16 cellular contexts compared by ENCODE assay signal in the genomic region with DNA sequence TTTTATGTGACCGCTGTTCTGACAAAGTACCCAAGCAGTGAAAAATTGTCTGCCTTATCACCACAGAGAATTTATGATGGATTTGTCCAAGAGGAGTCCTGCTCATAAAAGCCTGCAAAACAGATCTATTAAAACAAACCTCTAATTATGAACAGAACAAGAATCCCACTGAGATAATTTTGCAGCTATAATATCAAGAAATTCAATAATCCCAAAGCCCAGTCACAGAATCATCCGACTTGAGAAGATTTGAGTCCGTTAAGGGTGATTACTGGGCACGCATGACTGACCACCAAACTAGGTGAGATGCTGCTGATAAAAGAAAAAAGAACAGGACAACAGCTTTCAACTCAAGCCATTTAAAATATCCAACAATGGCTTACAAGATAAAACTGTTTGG.
DNase-seq lines count a peak whose midpoint lies in the region; FAIRE-seq and TF ChIP-seq lines count a peak whose summit lies in the region.
"Had no signal": no experiment of that assay in that cellular context is flagged by ENCODE, and none has a peak within 500 bp of the region (broad histone marks: within the 10 kb centered on the region; RNA-seq: fewer than 3 reads in every experiment).

No MANE protein-coding gene starts in this region.

- H3K27ac ChIP-seq in A673 (ENCODE audit: low read depth, low read length, poor library complexity, severe bottlenecking) (peak overlapping the region; percentile 63), uterus (peak overlapping the region in 1 of 2 donors; percentile 62)

- peak overlapping the region; percentile 34 to 93 (median 66) for H3K27ac Mint-ChIP-seq in nephron

- H3K27me3 ChIP-seq in A673 (replicated peaks; ENCODE audit: insufficient read depth, low read depth, low read length, poor library complexity): no peaks in the 10 kb centered on the region
- H3K27me3 ChIP-seq in uterus: no peaks in the 10 kb centered on the region

- H3K4me1 ChIP-seq in A673 (ENCODE audit: insufficient read depth, low read length, poor library complexity, severe bottlenecking): peaks cover 35% of the 10 kb centered on the region
- peaks cover 0 to 8% of the 10 kb centered on the region in 2 donors for H3K4me1 ChIP-seq in uterus

- H3K27me3 Mint-ChIP-seq in nephron (ENCODE audit: low read depth): peaks cover 8% of the 10 kb centered on the region

- TF ChIP-seq POLR2A in uterus (IDR thresholded peaks at IDR 0.05): no peak

- TF ChIP-seq CTCF in A673 (conservative IDR thresholded peaks at IDR 0.05; ENCODE audit: low read depth, low read length): no peak
- no peak for TF ChIP-seq CTCF in nephron (IDR thresholded peaks at IDR 0.05; ENCODE audit: unreplicated experiment in 3 of 3)
- TF ChIP-seq CTCF in uterus (IDR thresholded peaks at IDR 0.05): no peak

- intact Hi-C loops in A673 (cut with micrococcal nuclease; ENCODE audit: unreplicated experiment) (loop anchor here (2.0 kb wide), 2 partner anchors 171 to 231 kb away; partner anchors contain the start of gene WNT5A), uterus (cut with DNase I; ENCODE audit: low total_unique reads) (no loop called here)

- CTCF ChIA-PET in A673 (lab: Charles Lee): no interaction called here

- DNase-seq in A673 (ENCODE audit: low spot score) (no peak), HTR-8/SVneo (ENCODE audit: insufficient read length, low spot score) (no peak), SK-N-DZ (ENCODE audit: low spot score) (peak; percentile 72), NCI-H2171 (lab: John Stamatoyannopoulos, UW) (no peak), germinal center (ENCODE audit: low spot score) (no peak), uterus (no peak)
- no peak for DNase-seq in effector CD8-positive, alpha-beta T cell (lab: John Stamatoyannopoulos, UW)
- DNase-seq: KBM-7, NCI-H1436, NCI-H2081 treated with DMSO at 0.1 percent for 48 hours, NCI-H345, NCI-H526 treated with DMSO at 0.1 percent for 48 hours, T-helper 1 cell had no signal

- FAIRE-seq in HTR-8/SVneo (lab: Jason Lieb, UNC): peak; percentile 13
- FAIRE-seq: H54 had no signal

- no peak overlapping the region for H3K4me3 Mint-ChIP-seq in nephron

- peaks cover 43% of the 10 kb centered on the region for H3K4me1 Mint-ChIP-seq in nephron
- H3K4me1 Mint-ChIP-seq: CD14-positive monocyte had no signal

- no peaks in the 10 kb centered on the region for H3K9me3 Mint-ChIP-seq in nephron

- POLR2A ChIA-PET in A673 (lab: Charles Lee; ENCODE audit: low non-redundant PET): no interaction called here

- BruUV-seq in A673 (replicated peaks; lab: Mats Ljungman, UMichigan): no TSS peak

- no peak overlapping the region for H3K4me3 ChIP-seq in A673 (ENCODE audit: low read depth, low read length, poor library complexity, severe bottlenecking)
- H3K4me3 ChIP-seq in uterus: no peak overlapping the region

- no peaks in the 10 kb centered on the region for H3K36me3 ChIP-seq in A673 (ENCODE audit: insufficient read depth, low read length, poor library complexity, severe bottlenecking)
- no peaks in the 10 kb centered on the region for H3K36me3 ChIP-seq in uterus

- no peaks in the 10 kb centered on the region for H3K36me3 Mint-ChIP-seq in nephron (ENCODE audit: low read depth)
- H3K36me3 Mint-ChIP-seq: CD14-positive monocyte had no signal

- H3K9me3 ChIP-seq in A673 (ENCODE audit: low read depth, low read length, poor library complexity, severe bottlenecking) (no peaks in the 10 kb centered on the region), uterus (no peaks in the 10 kb centered on the region)
